In the genomic region with DNA sequence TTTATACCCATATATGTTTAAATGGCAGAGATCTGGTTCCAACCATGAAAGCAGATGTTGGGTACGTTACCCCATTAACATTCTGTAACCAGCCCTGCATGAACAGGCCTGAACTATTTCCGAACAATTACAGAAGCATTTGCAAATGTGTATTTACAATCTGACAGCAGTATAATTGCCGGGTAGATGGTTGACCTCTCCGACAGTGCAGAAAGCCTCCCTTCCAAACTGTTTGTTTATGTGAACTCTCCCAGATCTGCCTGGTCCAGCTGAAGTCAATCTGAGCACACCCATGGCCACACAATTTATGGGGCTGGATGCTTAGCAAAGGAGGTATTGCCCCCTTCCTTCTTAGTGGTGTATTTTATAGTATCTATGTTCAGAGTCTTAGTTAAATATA, we compare ENCODE assay signal across 13 cellular contexts. TPM values are rescaled to one million over a fixed set of nuclear protein-coding genes. Genes with fewer than 3 reads are reported as not detected.
DNase-seq lines count a peak whose midpoint lies in the region; ATAC-seq and TF ChIP-seq lines count a peak whose summit lies in the region.
"Had no signal": no experiment of that assay in that cellular context is flagged by ENCODE, and none has a peak within 500 bp of the region (broad histone marks: within the 10 kb centered on the region; RNA-seq: fewer than 3 reads in every experiment).

No MANE protein-coding gene starts in this region.

- DNase-seq in AG04450 (ENCODE audit: low read depth, low spot score) (peak; percentile 44), NCI-H1417 (lab: John Stamatoyannopoulos, UW) (peak in 2 of 3 experiments; percentile 40 to 71), NCI-H748 (lab: John Stamatoyannopoulos, UW; ENCODE audit: unreplicated experiment) (peak; percentile 39), fibroblast of villous mesenchyme (ENCODE audit: low read depth) (peak; percentile 79), NCI-H1930 (lab: John Stamatoyannopoulos, UW) (no peak), AG08396 (ENCODE audit: low spot score) (no peak), caudate nucleus (lab: John Stamatoyannopoulos, UW) (no peak)
- DNase-seq: Caco-2; CD8-positive, alpha-beta T cell had no signal

- TF ChIP-seq CTCF in AG04450 (IDR thresholded peaks at IDR 0.05; ENCODE audit: low read depth, low read length) (no peak), fibroblast of villous mesenchyme (IDR thresholded peaks at IDR 0.05; ENCODE audit: insufficient read depth, low read depth, low read length) (no peak)

- peaks cover 3% of the 10 kb centered on the region for H3K27me3 ChIP-seq in AG04450 (ENCODE audit: control insufficient read depth, insufficient read depth, low read length)

- H3K27ac ChIP-seq in AG04450 (ENCODE audit: low read depth, low read length) (peak overlapping the region; percentile 61), caudate nucleus (ENCODE audit: low read depth, low read length) (no peak overlapping the region)
- H3K27ac ChIP-seq: HL-60 had no signal

- CTCF ChIA-PET in AG04450 (lab: Charles Lee): interaction anchor here (1.3 kb wide), 1 partner anchor 68 kb away, joined by 4 read pairs; no protein-coding TSS in a partner anchor

- H3K4me3 ChIP-seq in AG04450 (ENCODE audit: low read depth, low read length) (no peak overlapping the region), fibroblast of villous mesenchyme (ENCODE audit: low read depth, low read length) (no peak overlapping the region)
- H3K4me3 ChIP-seq: HAP-1 had no signal

- POLR2A ChIA-PET in AG04450 (lab: Yijun Ruan, JAX): no interaction called here

- no peaks in the 10 kb centered on the region for H3K9me3 ChIP-seq in AG04450 (ENCODE audit: control insufficient read depth, insufficient read depth, low read length)
- H3K9me3 ChIP-seq: Caco-2, HAP-1 had no signal

- ATAC-seq in HG03108 (IDR thresholded peaks at IDR 0.05; ENCODE audit: unreplicated experiment): no peak
- ATAC-seq: CD8-positive, alpha-beta T cell had no signal

RNA-seq across cellular contexts. Expression of a gene that starts 21.8 kb away (rescaled TPM):
- polyA plus RNA-seq in AG04450 (2011; rRNA removed): 18.3 and 19.3 TPM in 2 replicates
- 8.6 and 16.1 TPM in 2 replicates for polyA minus RNA-seq in AG04450 (2011; rRNA and poly(A)+ RNA removed)
- total RNA-seq in fibroblast of villous mesenchyme: 6.0 and 6.4 TPM in 2 replicates

RNA-seq across cellular contexts. Expression of a gene that starts 44.2 kb away (rescaled TPM):
- 115 and 128 TPM in 2 replicates for polyA plus RNA-seq in AG04450 (2011; rRNA removed)
- polyA minus RNA-seq in AG04450 (2011; rRNA and poly(A)+ RNA removed): 79.3 and 89.3 TPM in 2 replicates
- total RNA-seq in fibroblast of villous mesenchyme: 37.6 and 59.3 TPM in 2 replicates
- total RNA-seq: Caco-2; CD8-positive, alpha-beta T cell had no signal
- polyA plus RNA-seq: CD14-positive monocyte had no signal

Comparison
In these comparisons a context has a peak if more than half of its experiments do, and no peak if none do; other contexts are left out.
1. DNase-seq: peak in AG04450 (single experiment), NCI-H1417 (2 of 3), NCI-H748 (single experiment) and fibroblast of villous mesenchyme (single experiment); none in NCI-H1930 (0 of 2), AG08396 (single experiment) and caudate nucleus (0 of 61).